21 cellular contexts compared by ENCODE assay signal in the genomic region with DNA sequence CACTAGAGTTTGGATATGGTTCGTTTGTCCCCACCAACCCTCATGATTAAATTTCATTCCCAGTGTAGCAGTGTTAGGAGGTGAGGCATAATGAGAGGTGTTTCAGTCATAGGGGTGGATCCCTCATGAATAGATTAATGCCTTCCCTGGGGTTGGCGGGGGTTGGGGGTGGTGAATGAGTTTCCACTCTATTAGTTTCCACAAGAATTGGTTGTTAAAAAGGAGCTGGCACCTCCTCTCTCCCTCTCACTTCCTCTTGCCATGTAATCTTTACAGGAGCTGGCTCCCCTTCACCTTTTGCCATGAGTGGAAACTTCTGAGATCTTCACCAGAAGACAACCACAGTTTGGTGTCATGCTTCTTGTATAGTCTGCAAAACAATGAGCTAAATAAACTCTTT.
DNase-seq lines count a peak whose midpoint lies in the region; ATAC-seq, FAIRE-seq and TF ChIP-seq lines count a peak whose summit lies in the region.
"Had no signal": no experiment of that assay in that cellular context is flagged by ENCODE, and none has a peak within 500 bp of the region (broad histone marks: within the 10 kb centered on the region; RNA-seq: fewer than 3 reads in every experiment).

No MANE protein-coding gene starts in this region.

- no peak overlapping the region for H2BK5ac ChIP-seq in trophoblast cell (ENCODE audit: low read depth, low read length, poor library complexity)

- H2AFZ ChIP-seq in GM12878 (ENCODE audit: control insufficient read depth, low read depth, low read length) (no peak overlapping the region), trophoblast cell (ENCODE audit: insufficient read depth, low read length, poor library complexity) (no peak overlapping the region)
- H2AFZ ChIP-seq: GM23338 had no signal

- no peak overlapping the region for H4K91ac ChIP-seq in trophoblast cell (ENCODE audit: low read depth, low read length)

- peaks cover 3% of the 10 kb centered on the region for H3K27me3 Mint-ChIP-seq in activated T-cell treated with anti-CD3 and anti-CD28 coated beads, Interleukin-2, amount 50 U/mL, for 4 hours (ENCODE audit: low read depth)
- H3K27me3 Mint-ChIP-seq: B cell had no signal

- H3K18ac ChIP-seq in trophoblast cell (ENCODE audit: low read length), result no peak overlapping the region

- H3K4me1 ChIP-seq in HEK293 (ENCODE audit: control insufficient read depth, insufficient read depth, low read length) (no peaks in the 10 kb centered on the region), GM12878 (ENCODE audit: control insufficient read depth, insufficient read depth, low read length) (no peaks in the 10 kb centered on the region), trophoblast cell (ENCODE audit: control insufficient read depth in 1 of 2, insufficient read depth in 2 of 2, low read length in 2 of 2) (peaks cover 5 to 7% of the 10 kb centered on the region in 2 experiments)
- H3K4me1 ChIP-seq: BLaER1 had no signal

- no peak overlapping the region for H3K4me3 Mint-ChIP-seq in activated T-cell treated with anti-CD3 and anti-CD28 coated beads, Interleukin-2, amount 50 U/mL, for 4 hours
- H3K4me3 Mint-ChIP-seq: B cell; CD4-positive, CD25-positive, alpha-beta regulatory T cell; CD8-positive, alpha-beta T cell; GM23338; H9; HFFc6 had no signal

- H2BK12ac ChIP-seq in trophoblast cell (ENCODE audit: low read length), result peak overlapping the region; percentile 23

- no peaks in the 10 kb centered on the region for H3K36me3 ChIP-seq in HEK293 (ENCODE audit: control insufficient read depth in 2 of 2, insufficient read depth in 1 of 2, low read length in 2 of 2)
- no peaks in the 10 kb centered on the region for H3K36me3 ChIP-seq in GM12878 (ENCODE audit: control insufficient read depth in 2 of 2, insufficient read depth in 2 of 2, low read length in 1 of 2)
- H3K36me3 ChIP-seq in trophoblast cell (ENCODE audit: control insufficient read depth in 1 of 2, insufficient read depth in 2 of 2, low read length in 2 of 2), result no peaks in the 10 kb centered on the region
- H3K36me3 ChIP-seq: BLaER1 had no signal

- 4% methylated on average over 2 of the region's 2 CpGs for WGBS in GM12878 (ENCODE audit: insufficient coverage, insufficient replicate concordance, low lambda C conversion rate, missing lambda C conversion rate)
- no CpG with 5 or more reads among the region's 2 CpGs for WGBS in trophoblast cell (ENCODE audit: extremely low coverage, insufficient coverage, insufficient read length)

- H3K9me3 ChIP-seq in HEK293 (ENCODE audit: control insufficient read depth, insufficient read depth, low read depth, low read length), result no peaks in the 10 kb centered on the region
- H3K9me3 ChIP-seq in GM12878 (replicated peaks; ENCODE audit: control insufficient read depth, insufficient read depth, low read length), result no peaks in the 10 kb centered on the region; the same call in 2 of the 3 replicates
- no peaks in the 10 kb centered on the region for H3K9me3 ChIP-seq in trophoblast cell (ENCODE audit: insufficient read depth, low read depth, low read length)
- H3K9me3 ChIP-seq: BLaER1, Caco-2 had no signal

- H3K27me3 ChIP-seq in GM12878 (replicated peaks in 1 of 2; ENCODE audit: control insufficient read depth in 2 of 2, insufficient read depth in 2 of 2, low read length in 1 of 2) (no peaks in the 10 kb centered on the region), trophoblast cell (ENCODE audit: insufficient read depth, low read length) (no peaks in the 10 kb centered on the region)
- H3K27me3 ChIP-seq: BLaER1 had no signal

- no peaks in the 10 kb centered on the region for H3K4me1 Mint-ChIP-seq in activated T-cell treated with anti-CD3 and anti-CD28 coated beads, Interleukin-2, amount 50 U/mL, for 4 hours (ENCODE audit: low read depth)
- H3K4me1 Mint-ChIP-seq: B cell; CD4-positive, CD25-positive, alpha-beta regulatory T cell; GM23338; H9 had no signal

- peaks cover 15% of the 10 kb centered on the region for H3K79me1 ChIP-seq in trophoblast cell (ENCODE audit: low read length)

- no TSS peak for BruUV-seq in GM12878 (replicated peaks; lab: Mats Ljungman, UMichigan)

- H4K12ac ChIP-seq in trophoblast cell (ENCODE audit: low read depth, low read length), result no peak overlapping the region

- POLR2A ChIA-PET in HEK293 (lab: Yijun Ruan, JAX) (no interaction called here), GM12878 (lab: Charles Lee) (no interaction called here)

- H3K4me3 ChIP-seq in HEK293 (ENCODE audit: low read depth, low read length) (no peak overlapping the region), GM12878 (no peak overlapping the region), trophoblast cell (ENCODE audit: low read depth, low read length) (no peak overlapping the region)
- H3K4me3 ChIP-seq: BLaER1, GM23338 had no signal

- H3K36me3 Mint-ChIP-seq in activated T-cell treated with anti-CD3 and anti-CD28 coated beads, Interleukin-2, amount 50 U/mL, for 4 hours (ENCODE audit: insufficient read depth), result no peaks in the 10 kb centered on the region
- H3K36me3 Mint-ChIP-seq: CD4-positive, CD25-positive, alpha-beta regulatory T cell; CD8-positive, alpha-beta T cell had no signal

- DNase-seq in GM12878 (ENCODE audit: low read depth, low spot score), result no peak
- DNase-seq in trophoblast cell, result no peak
- DNase-seq in activated T-cell treated with anti-CD3 and anti-CD28 coated beads, Interleukin-2, amount 50 U/mL, for 4 hours, result no peak
- DNase-seq: Caco-2; CD4-positive, CD25-positive, alpha-beta regulatory T cell; CD8-positive, alpha-beta T cell; DMS153; DND-41; H9; HFFc6 had no signal

- no peak overlapping the region for H3K14ac ChIP-seq in trophoblast cell (ENCODE audit: low read length)

- no peak for FAIRE-seq in GM12878 (lab: Jason Lieb, UNC)
- FAIRE-seq: A204.1, G401.6 had no signal

- no peak for TF ChIP-seq CTCF in HEK293 (tag by site-specific recombination; IDR thresholded peaks at IDR 0.05)
- TF ChIP-seq CTCF in GM12878 (IDR thresholded peaks at IDR 0.05 in 2 of 3, conservative IDR thresholded peaks at IDR 0.05 in 1 of 3; ENCODE audit: control insufficient read depth in 2 of 3, extremely low read depth in 1 of 3, insufficient read depth in 1 of 3, low read depth in 3 of 3, low read length in 3 of 3), result no peak

- H3K9me3 Mint-ChIP-seq in activated T-cell treated with anti-CD3 and anti-CD28 coated beads, Interleukin-2, amount 50 U/mL, for 4 hours, result no peaks in the 10 kb centered on the region
- H3K9me3 Mint-ChIP-seq: CD4-positive, CD25-positive, alpha-beta regulatory T cell; CD8-positive, alpha-beta T cell; GM23338; H9; HFFc6 had no signal

- no peak overlapping the region for H4K8ac ChIP-seq in trophoblast cell (ENCODE audit: low read depth, low read length)

- H3K4ac ChIP-seq in trophoblast cell (ENCODE audit: low read depth, low read length), result no peak overlapping the region

- no peaks in the 10 kb centered on the region for H4K20me1 ChIP-seq in GM12878 (ENCODE audit: control insufficient read depth, insufficient read depth)
- H4K20me1 ChIP-seq: BLaER1 had no signal

- intact Hi-C loops in GM12878 (cut with micrococcal nuclease; ENCODE audit: unreplicated experiment), result no loop called here

- in situ Hi-C loops in GM12878 (cut with MboI), result no loop called here

- RAD21 ChIA-PET in GM12878 (lab: Charles Lee; ENCODE audit: unreplicated experiment), result interaction anchor here (1.2 kb wide), 1 partner anchor 102 kb away, joined by 3 read pairs; no protein-coding TSS in a partner anchor

- TF ChIP-seq EP300 in GM12878 (IDR thresholded peaks at IDR 0.05; ENCODE audit: borderline replicate concordance in 1 of 2, control insufficient read depth in 1 of 2, low read depth in 2 of 2, low read length in 2 of 2), result no peak

- no peak overlapping the region for H3K23ac ChIP-seq in trophoblast cell (ENCODE audit: low read length)

- ATAC-seq in GM12878, result peak; percentile 38
- ATAC-seq in activated T-cell treated with anti-CD3 and anti-CD28 coated beads, Interleukin-2, amount 50 U/mL, for 4 hours, result no peak
- ATAC-seq in HG02678 (IDR thresholded peaks at IDR 0.05; ENCODE audit: unreplicated experiment), result no peak
- no peak for ATAC-seq in GM19023 (IDR thresholded peaks at IDR 0.05; ENCODE audit: unreplicated experiment)
- ATAC-seq: CD8-positive, alpha-beta T cell; GM23338; HCT116 had no signal

- SMC1A ChIA-PET in GM12878 (lab: Charles Lee; ENCODE audit: uncharacterized antibody, unreplicated experiment), result interaction anchor here (0.7 to 1.7 kb wide), 4 partner anchors 8 to 222 kb away, joined by 3 to 6 read pairs (median 3); no protein-coding TSS in a partner anchor

- H3K9ac ChIP-seq in GM12878 (ENCODE audit: control insufficient read depth, insufficient read depth, low read length), result no peak overlapping the region
- no peak overlapping the region for H3K9ac ChIP-seq in trophoblast cell (ENCODE audit: low read length)
- H3K9ac ChIP-seq: BLaER1 had no signal

- H3K79me2 ChIP-seq in GM12878 (ENCODE audit: control insufficient read depth, insufficient read depth, low read length) (no peaks in the 10 kb centered on the region), trophoblast cell (ENCODE audit: control insufficient read depth, insufficient read depth, low read length, poor library complexity) (peaks cover 3% of the 10 kb centered on the region)

- CTCF ChIA-PET in HEK293 (lab: Yijun Ruan, JAX), result interaction anchor here (0.6 to 0.7 kb wide), 2 partner anchors 28 to 133 kb away, joined by 3 to 4 read pairs; no protein-coding TSS in a partner anchor
- CTCF ChIA-PET in GM12878 (lab: Yijun Ruan, JAX), result no interaction called here

- TF ChIP-seq POLR2A in GM12878 (IDR thresholded peaks at IDR 0.05; ENCODE audit: low read depth, low read length), result no peak

- no peak overlapping the region for H2AK5ac ChIP-seq in trophoblast cell (ENCODE audit: low read length)

- H2BK120ac ChIP-seq in trophoblast cell (ENCODE audit: insufficient read depth, low read length, poor library complexity), result no peak overlapping the region

- H3K27ac ChIP-seq in HEK293 (ENCODE audit: extremely low read depth, low read depth, low read length), result no peak overlapping the region
- H3K27ac ChIP-seq in GM12878 (ENCODE audit: control insufficient read depth, insufficient read depth), result no peak overlapping the region
- no peak overlapping the region for H3K27ac ChIP-seq in trophoblast cell (ENCODE audit: low read depth, low read length)
- H3K27ac ChIP-seq: 22Rv1, BLaER1, C4-2B had no signal

- H3K4me2 ChIP-seq in GM12878 (ENCODE audit: control insufficient read depth, insufficient read depth) (no peak overlapping the region), trophoblast cell (ENCODE audit: low read length) (no peak overlapping the region)
- H3K4me2 ChIP-seq: BLaER1, GM23338 had no signal

- no peak for TF ChIP-seq RAD21 in GM12878 (IDR thresholded peaks at IDR 0.05; ENCODE audit: insufficient read depth, low read depth, low read length)

TF ChIP-seq in HEK293, 187 proteins besides CTCF, POLR2A, EP300 and RAD21 (continues in another document):
- TF ChIP-seq ZNF140 (tag by site-specific recombination; IDR thresholded peaks at IDR 0.05), result no peak

TF ChIP-seq in GM12878, 131 proteins besides CTCF, POLR2A, EP300 and RAD21 (continues in another document):
- peak in 1 of 2 experiments; percentile 25; a peak in 1 of 4 replicates for TF ChIP-seq IKZF2 (IDR thresholded peaks at IDR 0.05)
- TF ChIP-seq SPI1 (IDR thresholded peaks at IDR 0.05; ENCODE audit: borderline replicate concordance, insufficient read depth, low read depth, low read length), result peak; percentile 36; the same call in 1 of the 2 replicates
